Comparison of ENCODE assay signal across 8 cellular contexts in genomic region chr6:44387346-44388134, GRCh38. TPM values are rescaled to one million over a fixed set of nuclear protein-coding genes. Genes with fewer than 3 reads are reported as not detected.
DNase-seq lines count a peak whose midpoint lies in the region; ATAC-seq and TF ChIP-seq lines count a peak whose summit lies in the region.

TSS of gene CDC5L (plus strand) at chr6:44387706. CDS start at chr6:44387824, 118 bp downstream.

- H3K36me3 ChIP-seq in adipocyte (ENCODE audit: control insufficient read depth, insufficient read depth, low read length, severe bottlenecking) (peaks cover 15% of the 10 kb centered on the region), cardiac muscle cell (peaks cover 8% of the 10 kb centered on the region), parathyroid adenoma (ENCODE audit: control insufficient read depth, insufficient read depth, low read length) (no peaks in the 10 kb centered on the region), tibial nerve (peaks cover 0 to 15% (median 2%) of the 10 kb centered on the region in 3 donors)

- H3K9ac ChIP-seq in adipocyte (ENCODE audit: low read length): peak within 1 kb of the TSS; percentile 96
- peak within 1 kb of the TSS; percentile 96 for H3K9ac ChIP-seq in parathyroid adenoma

- 1% methylated on average over 54 to 56 of the region's 56 CpGs for WGBS in tibial nerve, 2 donors

- peak; percentile 86 for ATAC-seq in HG02763 (IDR thresholded peaks at IDR 0.05; ENCODE audit: unreplicated experiment)

- H3K27ac ChIP-seq in cardiac muscle cell (peak within 1 kb of the TSS; percentile 97), parathyroid adenoma (peak within 1 kb of the TSS; percentile 94), tibial nerve (peak within 1 kb of the TSS; percentile 96 to 99 (median 96))

- DNase-seq in GM12865 (ENCODE audit: low read depth) (peak; percentile 99), NCI-H1436 (lab: John Stamatoyannopoulos, UW) (peak; percentile 97), T follicular helper cell (ENCODE audit: low read depth) (peak; percentile 83), adipocyte (ENCODE audit: low read depth) (peak; percentile 99), cardiac muscle cell (ENCODE audit: low read depth in 1 of 2, low spot score in 1 of 2) (peak; percentile 99 to 100), tibial nerve (ENCODE audit: low spot score in 2 of 2) (peak; percentile 95)

- no peak for TF ChIP-seq CTCF in GM12865 (IDR thresholded peaks at IDR 0.05; ENCODE audit: insufficient read depth, low read depth, low read length, missing control alignments)
- no peak for TF ChIP-seq CTCF in cardiac muscle cell (IDR thresholded peaks at IDR 0.05; ENCODE audit: low read depth, low read length)
- no peak for TF ChIP-seq CTCF in parathyroid adenoma (IDR thresholded peaks at IDR 0.05)
- TF ChIP-seq CTCF in tibial nerve (IDR thresholded peaks at IDR 0.05): peak in 1 of 5 experiments; percentile 7

- peaks cover 27% of the 10 kb centered on the region for H3K79me2 ChIP-seq in parathyroid adenoma

- H3K27me3 ChIP-seq in adipocyte (replicated peaks; ENCODE audit: control insufficient read depth, insufficient read depth, low read length) (no peaks in the 10 kb centered on the region), cardiac muscle cell (no peaks in the 10 kb centered on the region), parathyroid adenoma (ENCODE audit: control insufficient read depth, insufficient read depth, low read length) (no peaks in the 10 kb centered on the region), tibial nerve (no peaks in the 10 kb centered on the region)

- H3K4me2 ChIP-seq in parathyroid adenoma (ENCODE audit: low read length): peak within 1 kb of the TSS; percentile 83

- TF ChIP-seq EP300 in tibial nerve (IDR thresholded peaks at IDR 0.05): peak; percentile 75 to 98

- H3K4me3 ChIP-seq in GM12865 (ENCODE audit: low read depth, low read length) (peak within 1 kb of the TSS; percentile 75), adipocyte (ENCODE audit: low read length) (peak within 1 kb of the TSS; percentile 95), cardiac muscle cell (peak within 1 kb of the TSS; percentile 77), parathyroid adenoma (ENCODE audit: low read depth, low read length) (peak within 1 kb of the TSS; percentile 96), tibial nerve (peak within 1 kb of the TSS; percentile 66 to 97 (median 86))

- H2AFZ ChIP-seq in parathyroid adenoma: peak within 1 kb of the TSS; percentile 84

- peak; percentile 75 to 91 for TF ChIP-seq POLR2A in tibial nerve (IDR thresholded peaks at IDR 0.05)

- no peaks in the 10 kb centered on the region for H3K9me3 ChIP-seq in adipocyte (ENCODE audit: control insufficient read depth, low read length)
- H3K9me3 ChIP-seq in cardiac muscle cell (ENCODE audit: low read depth): no peaks in the 10 kb centered on the region
- no peaks in the 10 kb centered on the region for H3K9me3 ChIP-seq in parathyroid adenoma (ENCODE audit: control insufficient read depth, low read length)
- no peaks in the 10 kb centered on the region for H3K9me3 ChIP-seq in tibial nerve

- H3K4me1 ChIP-seq in adipocyte (ENCODE audit: control insufficient read depth, insufficient read depth, low read length): peaks cover 31% of the 10 kb centered on the region
- peaks cover 12% of the 10 kb centered on the region for H3K4me1 ChIP-seq in cardiac muscle cell (ENCODE audit: low read depth)
- H3K4me1 ChIP-seq in parathyroid adenoma: peaks cover 11% of the 10 kb centered on the region
- peaks cover 0 to 33% (median 21%) of the 10 kb centered on the region in 4 donors for H3K4me1 ChIP-seq in tibial nerve

RNA-seq across cellular contexts. Expression of gene CDC5L, which starts in this region (rescaled TPM):
- total RNA-seq in cardiac muscle cell (17.1 and 17.8 TPM in 2 replicates), tibial nerve (10 to 100 TPM; 16.7 to 20.1 (median 17.3) TPM)
- polyA plus RNA-seq in cardiac muscle cell: 19.6 and 20.3 TPM in 2 replicates

Comparison
In these comparisons a context has a peak if more than half of its experiments do, and no peak if none do; other contexts are left out.
1. Peak in every context shown above with its lines: DNase-seq, ATAC-seq, H3K4me3 ChIP-seq and H3K27ac ChIP-seq.